25 cellular contexts compared by ENCODE assay signal in genomic region chr5:9452181-9452580, GRCh38.
"Had no signal": no experiment of that assay in that cellular context is flagged by ENCODE, and none has a peak within 500 bp of the region (broad histone marks: within the 10 kb centered on the region; RNA-seq: fewer than 3 reads in every experiment).

No MANE protein-coding gene starts in this region.

- H3K4me2 ChIP-seq: neural progenitor cell had no signal

- H2AFZ ChIP-seq: neural progenitor cell had no signal

- H3K27me3 ChIP-seq: adrenal gland, ascending aorta, breast epithelium, neural progenitor cell, sigmoid colon, upper lobe of left lung had no signal

- H3K4me1 ChIP-seq: adrenal gland, ascending aorta, breast epithelium, sigmoid colon, upper lobe of left lung had no signal

- DNase-seq: activated CD4-positive, alpha-beta T cell treated with anti-CD3 and anti-CD28 coated beads, Interleukin-2, amount 10 ng/mL, durations not matched to agents 24 days and 14 days; activated CD8-positive, alpha-beta T cell treated with anti-CD3 and anti-CD28 coated beads, Interleukin-2, amount 10 ng/mL, durations not matched to agents 7 days and 5 days; activated naive CD4-positive, alpha-beta T cell; activated T-cell treated with anti-CD3 and anti-CD28 coated beads, Interleukin-2, amount 50 U/mL, for 1 hour; adrenal gland; cortex of kidney; immature natural killer cell; kidney glomerular epithelial cell; naive B cell; posterior cingulate gyrus; sigmoid colon; stimulated activated CD4-positive, alpha-beta T cell treated with anti-CD3 and anti-CD28 coated beads, Interleukin-2, amount 100 ng/mL, for 48 hours; stimulated activated CD8-positive, alpha-beta memory T cell treated with anti-CD3 and anti-CD28 coated beads, Interleukin-4, amount 100 ng/mL, for 48 hours; stimulated activated naive B cell treated with anti-CD40 and anti-IgM and Interleukin-4, amounts not matched to agents 10 μg/mL and 1 μg/mL and 100 μg/mL, for 72 hours; T-cell; upper lobe of left lung had no signal

- ATAC-seq: activated CD4-positive, CD25-positive, alpha-beta regulatory T cell treated with anti-CD3 and anti-CD28 coated beads, Interleukin-2, amount 50 U/mL, for 24 hours; activated CD8-positive, alpha-beta T cell treated with anti-CD3 and anti-CD28 coated beads, Interleukin-2, amount 10 ng/mL, durations not matched to agents 7 days and 5 days; activated T-helper 17 cell treated with anti-CD3 and anti-CD28 coated beads, Interleukin-2, amount 50 U/mL, for 72 hours; SK-N-SH treated with all-trans-retinoic acid at 6 μM for 48 hours; stimulated activated naive B cell treated with anti-CD40 and anti-IgM and Interleukin-4, amounts not matched to agents 10 μg/mL and 1 μg/mL and 100 μg/mL, for 72 hours; T-cell had no signal

- H3K9ac ChIP-seq: neural progenitor cell had no signal

- H3K36me3 ChIP-seq: adrenal gland, ascending aorta, breast epithelium, neural progenitor cell, sigmoid colon, thoracic aorta, upper lobe of left lung had no signal

- H3K27ac ChIP-seq: adrenal gland, ascending aorta, breast epithelium, neural progenitor cell, sigmoid colon, thoracic aorta, upper lobe of left lung, VCaP had no signal

- H3K9me3 ChIP-seq: adrenal gland, ascending aorta, sigmoid colon, thoracic aorta, upper lobe of left lung had no signal

- H3K4me3 ChIP-seq: adrenal gland, ascending aorta, breast epithelium, neural progenitor cell, sigmoid colon, thoracic aorta, upper lobe of left lung had no signal

- FAIRE-seq: endometrium had no signal
